Comparison of ENCODE assay signal across 19 cellular contexts in the genomic region with DNA sequence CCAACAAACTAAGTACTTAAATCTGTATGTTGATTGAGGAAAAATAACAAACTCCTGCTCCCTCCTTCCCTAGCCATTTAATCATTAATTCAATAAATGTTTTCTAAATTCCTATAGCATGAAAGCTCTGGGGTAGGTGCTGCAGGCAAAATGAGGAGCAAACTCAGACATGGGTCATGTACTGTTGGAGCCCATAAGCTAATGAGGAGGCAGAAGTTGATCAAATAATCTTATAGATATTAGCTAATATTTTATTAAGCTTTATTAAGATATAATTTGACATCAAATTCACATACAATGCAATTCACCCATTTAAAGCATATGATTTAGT.
DNase-seq lines count a peak whose midpoint lies in the region; ATAC-seq, FAIRE-seq and TF ChIP-seq lines count a peak whose summit lies in the region.
"Had no signal": no experiment of that assay in that cellular context is flagged by ENCODE, and none has a peak within 500 bp of the region (broad histone marks: within the 10 kb centered on the region; RNA-seq: fewer than 3 reads in every experiment).

No MANE protein-coding gene starts in this region.

- H3K4me2 ChIP-seq in HepG2 (ENCODE audit: low read depth, low read length): peak overlapping the region; percentile 14

- H4K20me1 ChIP-seq in HepG2 (ENCODE audit: insufficient read depth, low read length): no peaks in the 10 kb centered on the region

- no peak for TF ChIP-seq RAD21 in HepG2 (CRISPR knock-in tag; IDR thresholded peaks at IDR 0.05)

- no TSS peak for BruUV-seq in HepG2 (replicated peaks; lab: Mats Ljungman, UMichigan)

- H3K36me3 Mint-ChIP-seq in osteocyte (ENCODE audit: unreplicated experiment): peaks cover 3% of the 10 kb centered on the region

- no peak overlapping the region for H3K4me3 Mint-ChIP-seq in osteocyte (ENCODE audit: unreplicated experiment)
- H3K4me3 Mint-ChIP-seq: activated naive CD8-positive, alpha-beta T cell; stimulated activated naive CD8-positive, alpha-beta T cell treated with anti-CD3 and anti-CD28 coated beads, Interleukin-15, Interleukin-2, amounts not matched to agents 100 ng/mL and 50 ng/mL, for 24 hours had no signal

- peak; percentile 73 for ATAC-seq in HepG2
- ATAC-seq in right lobe of liver: no peak
- ATAC-seq in sciatic nerve: no peak

- TF ChIP-seq EP300 in HepG2 (IDR thresholded peaks at IDR 0.05; ENCODE audit: low read depth in 2 of 2, low read length in 2 of 2) (no peak), HepG2 (CRISPR knock-in tag; IDR thresholded peaks at IDR 0.05; ENCODE audit: borderline replicate concordance) (no peak)

- H3K36me3 ChIP-seq in HepG2 (replicated peaks in 1 of 2; ENCODE audit: control insufficient read depth in 1 of 2, insufficient read depth in 2 of 2, low read length in 2 of 2) (no peaks in the 10 kb centered on the region), right lobe of liver (no peaks in the 10 kb centered on the region), uterus (no peaks in the 10 kb centered on the region)
- H3K36me3 ChIP-seq: neutrophil, Peyer's patch had no signal

- peak overlapping the region; percentile 47 for H3K27ac ChIP-seq in HepG2 (ENCODE audit: extremely low read length, insufficient read depth, low read length)
- no peak overlapping the region for H3K27ac ChIP-seq in right lobe of liver
- peak overlapping the region; percentile 89 for H3K27ac ChIP-seq in epithelial cell of prostate
- H3K27ac ChIP-seq in uterus: peak overlapping the region; percentile 2 to 66
- H3K27ac ChIP-seq: neutrophil had no signal

- peaks cover 13% of the 10 kb centered on the region for H3K4me1 Mint-ChIP-seq in osteocyte (ENCODE audit: unreplicated experiment)

- H3K4me1 ChIP-seq in HepG2 (ENCODE audit: insufficient read depth, low read length) (peaks cover 20% of the 10 kb centered on the region), right lobe of liver (no peaks in the 10 kb centered on the region), uterus (peaks cover 0 to 3% of the 10 kb centered on the region in 2 donors)
- H3K4me1 ChIP-seq: Peyer's patch had no signal

- POLR2A ChIA-PET in HepG2 (lab: Yijun Ruan, JAX): no interaction called here

- CTCF ChIA-PET in HepG2 (lab: Yijun Ruan, JAX; ENCODE audit: low intra/inter-chr PET ratio, low total read pairs): no interaction called here

- DNase-seq in HepG2 (ENCODE audit: low spot score): no peak
- DNase-seq in right lobe of liver: no peak
- no peak for DNase-seq in epithelial cell of prostate (ENCODE audit: low read depth, low spot score)
- DNase-seq in osteocyte (ENCODE audit: extremely low spot score, unreplicated experiment): no peak
- DNase-seq in uterus: no peak
- DNase-seq in dermis blood vessel endothelial cell: no peak
- no peak for DNase-seq in stimulated activated CD4-positive, alpha-beta T cell treated with anti-CD3 and anti-CD28 coated beads, Interleukin-1b, Interleukin-23, amount 100 ng/mL, for 48 hours
- no peak for DNase-seq in sciatic nerve (ENCODE audit: low spot score)
- DNase-seq: activated CD4-positive, CD25-positive, alpha-beta regulatory T cell; activated CD8-positive, alpha-beta memory T cell treated with anti-CD3 and anti-CD28 coated beads for 24 hours; C1 segment of cervical spinal cord; DMS79; NCI-H1417 treated with DMSO at 0.1 percent for 48 hours; NCI-H2171; T1000 had no signal

- TF ChIP-seq CTCF in HepG2 (CRISPR knock-in tag; IDR thresholded peaks at IDR 0.05) (no peak), right lobe of liver (IDR thresholded peaks at IDR 0.05) (no peak), osteocyte (IDR thresholded peaks at IDR 0.05) (no peak), uterus (IDR thresholded peaks at IDR 0.05) (no peak)

- H3K27me3 ChIP-seq in HepG2 (ENCODE audit: control insufficient read depth in 1 of 2, insufficient read depth in 2 of 2, low read length in 2 of 2): no peaks in the 10 kb centered on the region
- H3K27me3 ChIP-seq in right lobe of liver: no peaks in the 10 kb centered on the region
- no peaks in the 10 kb centered on the region for H3K27me3 ChIP-seq in uterus
- H3K27me3 ChIP-seq: neutrophil, Peyer's patch had no signal

- no peaks in the 10 kb centered on the region for H3K79me2 ChIP-seq in HepG2 (ENCODE audit: insufficient read depth, low read length)

- intact Hi-C loops in HepG2 (cut with micrococcal nuclease; ENCODE audit: unreplicated experiment) (loop anchor here (2.0 kb wide), 1 partner anchor 71 kb away; a partner anchor contains a TSS), right lobe of liver (cut with DNase I) (no loop called here), uterus (cut with DNase I; ENCODE audit: low total_unique reads) (no loop called here), sciatic nerve (cut with DNase I) (no loop called here)

- no peaks in the 10 kb centered on the region for H3K9me3 ChIP-seq in HepG2 (ENCODE audit: low read length)
- H3K9me3 ChIP-seq in right lobe of liver: no peaks in the 10 kb centered on the region
- H3K9me3 ChIP-seq in uterus: no peaks in the 10 kb centered on the region
- H3K9me3 ChIP-seq: neutrophil, Peyer's patch had no signal

- FAIRE-seq in HepG2 (lab: Jason Lieb, UNC): no peak

- peak overlapping the region; percentile 36 for H3K27ac Mint-ChIP-seq in osteocyte (ENCODE audit: unreplicated experiment)
- H3K27ac Mint-ChIP-seq: activated naive CD8-positive, alpha-beta T cell; stimulated activated naive CD8-positive, alpha-beta T cell treated with anti-CD3 and anti-CD28 coated beads, Interleukin-15, Interleukin-2, amounts not matched to agents 100 ng/mL and 50 ng/mL, for 24 hours had no signal

- TF ChIP-seq POLR2A in HepG2 (IDR thresholded peaks at IDR 0.05; ENCODE audit: insufficient read depth in 1 of 2, low read depth in 2 of 2, low read length in 2 of 2): no peak
- TF ChIP-seq POLR2A in right lobe of liver (IDR thresholded peaks at IDR 0.05): no peak
- no peak for TF ChIP-seq POLR2A in uterus (IDR thresholded peaks at IDR 0.05)

- H3K27me3 Mint-ChIP-seq in osteocyte (ENCODE audit: unreplicated experiment): no peaks in the 10 kb centered on the region
- H3K27me3 Mint-ChIP-seq: activated naive CD8-positive, alpha-beta T cell; stimulated activated naive CD8-positive, alpha-beta T cell treated with anti-CD3 and anti-CD28 coated beads, Interleukin-15, Interleukin-2, amounts not matched to agents 100 ng/mL and 50 ng/mL, for 24 hours had no signal

- in situ Hi-C loops in HepG2 (cut with HindIII; ENCODE audit: extremely low pct_ligation_motif_present, low pct_unique_long_range_greater_than_20kb): no loop called here

- H2AFZ ChIP-seq in HepG2 (ENCODE audit: low read length): no peak overlapping the region

- H3K9ac ChIP-seq in HepG2 (ENCODE audit: insufficient read depth, low read depth, low read length): no peak overlapping the region; the same call in 1 of the 2 replicates

- H3K4me3 ChIP-seq in HepG2 (replicated peaks in 1 of 3; ENCODE audit: insufficient read depth in 1 of 3, low read depth in 2 of 3, low read length in 3 of 3) (peak overlapping the region in 1 of 3 experiments; percentile 13; a peak in 1 of 6 replicates), right lobe of liver (no peak overlapping the region), uterus (no peak overlapping the region)
- H3K4me3 ChIP-seq: Peyer's patch had no signal

- peaks cover 3% of the 10 kb centered on the region for H3K9me3 Mint-ChIP-seq in osteocyte (ENCODE audit: unreplicated experiment)

TF ChIP-seq in HepG2, 621 proteins besides CTCF, POLR2A, EP300 and RAD21:
- TF ChIP-seq ZBTB3 (CRISPR knock-in tag; IDR thresholded peaks at IDR 0.05; ENCODE audit: borderline replicate concordance, low read depth): no peak
- TF ChIP-seq ZNF326 (CRISPR knock-in tag; IDR thresholded peaks at IDR 0.05; ENCODE audit: borderline replicate concordance): no peak
- TF ChIP-seq GFI1 (CRISPR knock-in tag; IDR thresholded peaks at IDR 0.05; ENCODE audit: borderline replicate concordance): 0 out of 2 replicates have a peak, but pooled peaks have one; percentile 7

Comparison
In these comparisons a context has a peak if more than half of its experiments do, and no peak if none do; other contexts are left out.
1. H3K27ac ChIP-seq: peak in HepG2 (single experiment), epithelial cell of prostate (single experiment) and uterus (2 of 2); none in right lobe of liver (0 of 3).